In the genomic region with DNA sequence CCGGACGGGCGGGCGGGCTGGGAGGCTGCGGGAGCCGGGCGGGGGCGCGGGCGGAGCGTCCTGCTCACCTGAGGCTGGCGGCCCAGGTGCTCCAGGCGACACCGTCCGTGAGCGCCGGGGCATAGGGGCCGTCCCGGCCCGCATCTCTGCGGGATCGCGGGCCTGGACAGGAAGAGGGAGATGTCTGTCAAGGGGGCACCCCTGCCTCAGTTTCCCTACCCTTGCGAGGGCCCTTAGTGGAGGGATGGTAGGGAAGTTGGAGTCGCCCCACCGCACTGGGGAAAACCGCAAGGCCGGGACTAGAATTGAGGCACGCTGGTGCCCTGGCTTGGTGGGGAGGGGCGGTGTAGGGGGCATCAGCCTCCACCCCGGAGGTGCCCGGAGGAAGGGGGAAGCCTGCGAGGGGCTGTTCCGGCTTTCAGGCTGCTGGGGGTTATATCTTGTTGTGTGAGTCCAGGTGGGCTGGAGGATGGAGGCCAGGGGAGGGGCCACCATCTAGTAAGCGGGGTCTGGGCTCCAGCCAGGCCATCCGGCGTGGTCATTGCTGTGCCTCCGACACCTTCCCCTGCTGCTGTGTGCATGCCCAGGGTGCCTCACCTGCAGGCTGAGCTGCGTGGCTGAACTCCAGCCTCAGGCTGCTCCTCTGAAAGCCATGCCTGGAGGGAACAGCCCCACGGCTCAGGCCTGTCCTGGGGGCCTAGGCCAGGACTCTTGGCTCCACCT, we compare ENCODE assay signal across 8 cellular contexts. TPM values are rescaled to one million over a fixed set of nuclear protein-coding genes. Genes with fewer than 3 reads are reported as not detected.
DNase-seq lines count a peak whose midpoint lies in the region; ATAC-seq, FAIRE-seq and TF ChIP-seq lines count a peak whose summit lies in the region.

No MANE protein-coding gene starts in this region.

- TF ChIP-seq RAD21 in A549 (conservative IDR thresholded peaks at IDR 0.05 in 1 of 2, IDR thresholded peaks at IDR 0.05 in 1 of 2) (no peak), HCT116 (IDR thresholded peaks at IDR 0.05; ENCODE audit: low read depth) (no peak)

- POLR2A ChIA-PET in A549 (lab: Yijun Ruan, JAX) = no interaction called here
- POLR2A ChIA-PET in HCT116 (lab: Charles Lee) = no interaction called here

- H3K9me3 ChIP-seq in A549 = no peaks in the 10 kb centered on the region
- no peaks in the 10 kb centered on the region for H3K9me3 ChIP-seq in HCT116 (ENCODE audit: control insufficient read depth in 1 of 2, insufficient read depth in 1 of 2, low read depth in 1 of 2, low read length in 2 of 2)
- H3K9me3 ChIP-seq in ectodermal cell (ENCODE audit: control insufficient read depth, low read length) = no peaks in the 10 kb centered on the region
- no peaks in the 10 kb centered on the region for H3K9me3 ChIP-seq in muscle layer of colon (ENCODE audit: low read length)

- TF ChIP-seq POLR2A in A549 (IDR thresholded peaks at IDR 0.05; ENCODE audit: low read length) (no peak), HCT116 (IDR thresholded peaks at IDR 0.05; ENCODE audit: borderline replicate concordance, extremely low read depth, insufficient read depth, insufficient read length) (no peak)

- TF ChIP-seq CTCF in A549 (IDR thresholded peaks at IDR 0.05) (no peak), HCT116 (IDR thresholded peaks at IDR 0.05 in 2 of 3, conservative IDR thresholded peaks at IDR 0.05 in 1 of 3; ENCODE audit: borderline replicate concordance in 1 of 3, insufficient read depth in 1 of 3, low read depth in 2 of 3, low read length in 2 of 3) (no peak)

- H3K4me3 ChIP-seq in A549 (peak overlapping the region; percentile 67), HCT116 (replicated peaks in 1 of 2; ENCODE audit: low read depth in 1 of 2, low read length in 2 of 2) (peak overlapping the region; percentile 80 to 92), ectodermal cell (ENCODE audit: insufficient read depth, low read depth, low read length) (peak overlapping the region; percentile 44), muscle layer of colon (ENCODE audit: low read depth in 1 of 2, low read length in 2 of 2) (peak overlapping the region; percentile 52 to 74)

- no peaks in the 10 kb centered on the region for H3K9me2 ChIP-seq in HCT116 (ENCODE audit: insufficient read depth)

- CTCF ChIA-PET in A549 (lab: Yijun Ruan, JAX) = interaction anchor here (0.9 to 8.5 kb wide), 2 partner anchors 34 to 66 kb away, joined by 3 to 162 read pairs; no protein-coding TSS in a partner anchor
- CTCF ChIA-PET in HCT116 (lab: Charles Lee) = no interaction called here

- H3K4me1 ChIP-seq in A549 (peaks cover 51% of the 10 kb centered on the region), HCT116 (ENCODE audit: control insufficient read depth in 1 of 2, insufficient read depth in 2 of 2, low read length in 2 of 2) (peaks cover 47 to 63% of the 10 kb centered on the region in 2 experiments), ectodermal cell (ENCODE audit: control insufficient read depth, insufficient read depth, low read length) (peaks cover 57% of the 10 kb centered on the region), muscle layer of colon (ENCODE audit: insufficient read depth, low read length) (peaks cover 64% of the 10 kb centered on the region)

- H3K27ac ChIP-seq in A549 = peak overlapping the region; percentile 74 to 94
- peak overlapping the region; percentile 99 for H3K27ac ChIP-seq in HCT116 (ENCODE audit: low read depth, low read length)
- no peak overlapping the region for H3K27ac ChIP-seq in ectodermal cell (ENCODE audit: insufficient read depth, low read depth, low read length, poor library complexity, severe bottlenecking)
- peak overlapping the region; percentile 82 for H3K27ac ChIP-seq in muscle layer of colon (ENCODE audit: low read depth, low read length)

- H2AFZ ChIP-seq in HCT116 (ENCODE audit: low read depth, low read length, poor library complexity, severe bottlenecking) = no peak overlapping the region

- no peak for FAIRE-seq in A549 (lab: Jason Lieb, UNC)

- ATAC-seq in A549 = no peak
- ATAC-seq in HCT116 = peak; percentile 3
- no peak for ATAC-seq in GM19463 (IDR thresholded peaks at IDR 0.05; ENCODE audit: unreplicated experiment)
- ATAC-seq in HG03571 (IDR thresholded peaks at IDR 0.05; ENCODE audit: unreplicated experiment) = no peak
- no peak for ATAC-seq in HG02884 (IDR thresholded peaks at IDR 0.05; ENCODE audit: unreplicated experiment)

- H4K20me1 ChIP-seq in HCT116 (ENCODE audit: insufficient read depth) = no peaks in the 10 kb centered on the region

- DNase-seq in A549 (ENCODE audit: low read depth in 1 of 2, low spot score in 1 of 2) = no peak
- no peak for DNase-seq in HCT116 (ENCODE audit: low read depth, low spot score)
- no peak for DNase-seq in activated CD4-positive, CD25-positive, alpha-beta regulatory T cell treated with anti-CD3 and anti-CD28 coated beads, Interleukin-2, amount 50 U/mL, for 72 hours

- 78% methylated on average over 7 of the region's 40 CpGs for WGBS in A549 (ENCODE audit: missing lambda C conversion rate)
- WGBS in ectodermal cell, 2 experiments = 20 to 22% methylated on average over 40 of the region's 40 CpGs

- BruUV-seq in HCT116 (replicated peaks; lab: Mats Ljungman, UMichigan) = TSS peak; percentile 57

- no peaks in the 10 kb centered on the region for H3K36me3 ChIP-seq in HCT116 (ENCODE audit: control insufficient read depth in 1 of 2, insufficient read depth in 2 of 2, low read length in 2 of 2)
- no peaks in the 10 kb centered on the region for H3K36me3 ChIP-seq in ectodermal cell (ENCODE audit: control insufficient read depth, insufficient read depth, low read length)
- H3K36me3 ChIP-seq in muscle layer of colon (ENCODE audit: insufficient read depth, low read length) = no peaks in the 10 kb centered on the region

- RAD21 ChIA-PET in HCT116 (lab: Charles Lee; ENCODE audit: low non-redundant PET in 1 of 2, low total read pairs in 2 of 2, uncharacterized antibody in 2 of 2, unreplicated experiment in 2 of 2) = no interaction called here

- H3K27me3 ChIP-seq in HCT116 (ENCODE audit: insufficient read depth, low read length) (no peaks in the 10 kb centered on the region), ectodermal cell (ENCODE audit: control insufficient read depth, insufficient read depth, low read length, poor library complexity, severe bottlenecking) (peaks cover 31% of the 10 kb centered on the region), muscle layer of colon (ENCODE audit: control insufficient read depth in 1 of 2, insufficient read depth in 2 of 2, low read length in 2 of 2) (no peaks in the 10 kb centered on the region)

- H3K4me2 ChIP-seq in A549 (peak overlapping the region; percentile 98), HCT116 (ENCODE audit: low read length) (peak overlapping the region; percentile 99)

- intact Hi-C loops in HCT116 (cut with micrococcal nuclease) = no loop called here

- H3K9ac ChIP-seq in HCT116 (ENCODE audit: low read length) = peak overlapping the region; percentile 88
- H3K9ac ChIP-seq in muscle layer of colon (ENCODE audit: low read length) = no peak overlapping the region

- H3K79me2 ChIP-seq in HCT116 (ENCODE audit: insufficient read depth, low read length) = peaks cover 33% of the 10 kb centered on the region; the same call in 1 of the 2 replicates

- no peak for TF ChIP-seq EP300 in A549 (IDR thresholded peaks at IDR 0.05)

RNA-seq across cellular contexts. Expression of gene VWA1, which starts 0.6 kb away (rescaled TPM):
- polyA plus RNA-seq in A549 (2011; rRNA removed) = 3.7 and 4.0 TPM in 2 replicates
- polyA plus RNA-seq in A549 (2012; cell fraction: cytosol; rRNA removed) = 8.6 and 13.7 TPM in 2 replicates
- polyA plus RNA-seq in A549 (2012; cell fraction: nucleus; rRNA removed) = 17.7 and 31.1 TPM in 2 replicates
- polyA plus RNA-seq in A549 (2017; fragmentation: RNase III; extraction: RNeasy Plus Mini Kit Qiagen cat#74134 plus additional on column Dnase treatment) = 4.2 to 5.3 TPM (median 4.8 TPM) in 3 replicates
- polyA minus RNA-seq in A549 (2011; rRNA and poly(A)+ RNA removed) = 1.2 and 1.3 TPM in 2 replicates
- total RNA-seq in HCT116 (2021; ENCODE audit: unreplicated experiment) = 50.6 TPM
- polyA plus RNA-seq in HCT116 (2012) = 17.5 and 18.9 TPM in 2 replicates
- polyA plus RNA-seq in ectodermal cell (2013, experiment 1 of 4) = 10.6 TPM
- 13.6 TPM for polyA plus RNA-seq in ectodermal cell (2013, experiment 2 of 4)
- polyA plus RNA-seq in ectodermal cell (2013, experiment 3 of 4) = 12.2 TPM
- polyA plus RNA-seq in ectodermal cell (2013, experiment 4 of 4) = 10.6 TPM

RNA-seq across cellular contexts. Expression of gene ATAD3C, which starts 13.4 kb away (rescaled TPM):
- polyA plus RNA-seq in A549 (2011; rRNA removed) (not detected in 2 replicates), A549 (2017; fragmentation: RNase III; extraction: RNeasy Plus Mini Kit Qiagen cat#74134 plus additional on column Dnase treatment) (not detected in 3 replicates)
- not detected in 2 replicates for polyA plus RNA-seq in A549 (2012; cell fraction: cytosol; rRNA removed)
- polyA plus RNA-seq in A549 (2012; cell fraction: nucleus; rRNA removed) = not detected in 2 replicates
- not detected in 2 replicates for polyA minus RNA-seq in A549 (2011; rRNA and poly(A)+ RNA removed)
- total RNA-seq in HCT116 (2021; ENCODE audit: unreplicated experiment) = 0.61 TPM
- polyA plus RNA-seq in HCT116 (2012) = 0.31 and 0.53 TPM in 2 replicates
- 0.96 TPM for polyA plus RNA-seq in ectodermal cell (2013, experiment 1 of 4)
- 1.0 TPM for polyA plus RNA-seq in ectodermal cell (2013, experiment 2 of 4)
- polyA plus RNA-seq in ectodermal cell (2013, experiment 3 of 4) = 0.21 TPM
- polyA plus RNA-seq in ectodermal cell (2013, experiment 4 of 4) = 1.1 TPM

RNA-seq across cellular contexts. Expression of gene ANKRD65, which starts 15.0 kb away (rescaled TPM):
- polyA plus RNA-seq in A549 (2011; rRNA removed) = not detected in 2 replicates
- polyA plus RNA-seq in A549 (2012; cell fraction: cytosol; rRNA removed) = 0.07 and 0.12 TPM in 2 replicates
- 0.05 TPM in 1 of 2 replicates, not detected in the other for polyA plus RNA-seq in A549 (2012; cell fraction: nucleus; rRNA removed)
- polyA plus RNA-seq in A549 (2017; fragmentation: RNase III; extraction: RNeasy Plus Mini Kit Qiagen cat#74134 plus additional on column Dnase treatment) = 0.05 TPM in 1 of 3 replicates, not detected in the others
- not detected in 2 replicates for polyA minus RNA-seq in A549 (2011; rRNA and poly(A)+ RNA removed)
- total RNA-seq in HCT116 (2021; ENCODE audit: unreplicated experiment) = not detected
- polyA plus RNA-seq in HCT116 (2012) = 0.06 and 0.07 TPM in 2 replicates
- 2.1 TPM for polyA plus RNA-seq in ectodermal cell (2013, experiment 1 of 4)
- 3.1 TPM for polyA plus RNA-seq in ectodermal cell (2013, experiment 2 of 4)
- 2.3 TPM for polyA plus RNA-seq in ectodermal cell (2013, experiment 3 of 4)
- 3.6 TPM for polyA plus RNA-seq in ectodermal cell (2013, experiment 4 of 4)

RNA-seq across cellular contexts. Expression of gene MRPL20, which starts 29.0 kb away (rescaled TPM):
- polyA plus RNA-seq in A549 (2011; rRNA removed) (146 and 163 TPM in 2 replicates), A549 (2017; fragmentation: RNase III; extraction: RNeasy Plus Mini Kit Qiagen cat#74134 plus additional on column Dnase treatment) (151 to 164 TPM (median 158 TPM) in 3 replicates)
- 151 and 186 TPM in 2 replicates for polyA plus RNA-seq in A549 (2012; cell fraction: cytosol; rRNA removed)
- polyA plus RNA-seq in A549 (2012; cell fraction: nucleus; rRNA removed) = 78.1 and 104 TPM in 2 replicates
- 50.5 and 55.7 TPM in 2 replicates for polyA minus RNA-seq in A549 (2011; rRNA and poly(A)+ RNA removed)
- total RNA-seq in HCT116 (2021; ENCODE audit: unreplicated experiment) = 131 TPM
- polyA plus RNA-seq in HCT116 (2012) = 112 and 144 TPM in 2 replicates
- polyA plus RNA-seq in ectodermal cell (2013, experiment 1 of 4) = 109 TPM
- polyA plus RNA-seq in ectodermal cell (2013, experiment 2 of 4) = 121 TPM
- 104 TPM for polyA plus RNA-seq in ectodermal cell (2013, experiment 3 of 4)
- polyA plus RNA-seq in ectodermal cell (2013, experiment 4 of 4) = 109 TPM

RNA-seq across cellular contexts. Expression of gene ATAD3B, which starts 35.5 kb away (rescaled TPM):
- polyA plus RNA-seq in A549 (2011; rRNA removed) = 0.13 and 0.21 TPM in 2 replicates
- polyA plus RNA-seq in A549 (2012; cell fraction: cytosol; rRNA removed) = 0.09 and 0.17 TPM in 2 replicates
- polyA plus RNA-seq in A549 (2012; cell fraction: nucleus; rRNA removed) = 0.08 and 0.10 TPM in 2 replicates
- polyA plus RNA-seq in A549 (2017; fragmentation: RNase III; extraction: RNeasy Plus Mini Kit Qiagen cat#74134 plus additional on column Dnase treatment) = 0.99 to 1.1 TPM (median 0.99 TPM) in 3 replicates
- polyA minus RNA-seq in A549 (2011; rRNA and poly(A)+ RNA removed) = 0.08 and 0.24 TPM in 2 replicates
- 62.9 TPM for total RNA-seq in HCT116 (2021; ENCODE audit: unreplicated experiment)
- 21.8 and 27.1 TPM in 2 replicates for polyA plus RNA-seq in HCT116 (2012)
- 31.9 TPM for polyA plus RNA-seq in ectodermal cell (2013, experiment 1 of 4)
- polyA plus RNA-seq in ectodermal cell (2013, experiment 2 of 4) = 40.0 TPM
- polyA plus RNA-seq in ectodermal cell (2013, experiment 3 of 4) = 24.4 TPM
- polyA plus RNA-seq in ectodermal cell (2013, experiment 4 of 4) = 25.9 TPM
